1 cellular context compared by ENCODE assay signal in genomic region chr12:27511031-27511722, GRCh38.
TF ChIP-seq lines count a peak whose summit lies in the region.

No MANE protein-coding gene starts in this region.

TF ChIP-seq in IMR-90, 13 proteins besides CTCF, POLR2A, EP300 and RAD21:
- TF ChIP-seq RCOR1 (IDR thresholded peaks at IDR 0.05; ENCODE audit: insufficient replicate concordance, low read length) (no peak), FOS (IDR thresholded peaks at IDR 0.05; ENCODE audit: low read depth, low read length) (no peak), MXI1 (IDR thresholded peaks at IDR 0.05; ENCODE audit: borderline replicate concordance, low read depth, low read length) (no peak), USF2 (IDR thresholded peaks at IDR 0.05; ENCODE audit: low read depth, low read length) (no peak), RFX5 (IDR thresholded peaks at IDR 0.05; ENCODE audit: low read depth, low read length) (no peak), CEBPB (IDR thresholded peaks at IDR 0.05; ENCODE audit: low read depth, low read length) (no peak), ELK1 (IDR thresholded peaks at IDR 0.05; ENCODE audit: borderline replicate concordance, low read depth, low read length) (no peak), BHLHE40 (IDR thresholded peaks at IDR 0.05; ENCODE audit: low read depth, low read length) (no peak), CHD1 (IDR thresholded peaks at IDR 0.05; ENCODE audit: low read depth, low read length) (no peak), SMC3 (IDR thresholded peaks at IDR 0.05; ENCODE audit: low read depth, low read length) (no peak), MAFK (IDR thresholded peaks at IDR 0.05; ENCODE audit: low read depth, low read length) (no peak), MAZ (IDR thresholded peaks at IDR 0.05; ENCODE audit: borderline replicate concordance, low read depth, low read length) (no peak), NFE2L2 (IDR thresholded peaks at IDR 0.05; ENCODE audit: low read depth, low read length) (no peak)
TF ChIP-seq in IMR-90: peak in this region for 0.
